Comparison of ENCODE assay signal across 9 cellular contexts in genomic region chr9:127445851-127446719, GRCh38. TPM values are rescaled to one million over a fixed set of nuclear protein-coding genes. Genes with fewer than 3 reads are reported as not detected.
A peak's percentile ranks its signal among the peaks of the same experiment; 100 is the strongest.
DNase-seq lines count a peak whose midpoint lies in the region; ATAC-seq and TF ChIP-seq lines count a peak whose summit lies in the region.
"Had no signal": no experiment of that assay in that cellular context is flagged by ENCODE, and none has a peak within 500 bp of the region (broad histone marks: within the 10 kb centered on the region; RNA-seq: fewer than 3 reads in every experiment).

No MANE protein-coding gene starts in this region.

- H3K4me1 Mint-ChIP-seq in activated CD8-positive, alpha-beta memory T cell treated with anti-CD3 and anti-CD28 coated beads, Interleukin-2, amount 10 ng/mL, durations not matched to agents 7 days and 5 days: peaks cover 31% of the 10 kb centered on the region
- peaks cover 28% of the 10 kb centered on the region for H3K4me1 Mint-ChIP-seq in nephron

- CTCF ChIA-PET in activated CD8-positive, alpha-beta memory T cell treated with anti-CD3 and anti-CD28 coated beads, Interleukin-2, amount 10 ng/mL, durations not matched to agents 7 days and 5 days (lab: Charles Lee): no interaction called here

- DNase-seq in NCI-H82 (lab: John Stamatoyannopoulos, UW): peak; percentile 59
- DNase-seq in NCI-H82 treated with DMSO at 0.1 percent for 48 hours (lab: John Stamatoyannopoulos, UW; ENCODE audit: unreplicated experiment): no peak
- peak; percentile 36 for DNase-seq in HT-29 (ENCODE audit: low spot score)
- no peak for DNase-seq in activated CD8-positive, alpha-beta memory T cell treated with anti-CD3 and anti-CD28 coated beads, Interleukin-2, amount 10 ng/mL, durations not matched to agents 7 days and 5 days
- DNase-seq in substantia nigra (lab: John Stamatoyannopoulos, UW): no peak
- DNase-seq in midbrain (lab: John Stamatoyannopoulos, UW): no peak
- DNase-seq: NCI-H1694 treated with DMSO at 0.1 percent for 48 hours had no signal

- H3K4me3 Mint-ChIP-seq in activated CD8-positive, alpha-beta memory T cell treated with anti-CD3 and anti-CD28 coated beads, Interleukin-2, amount 10 ng/mL, durations not matched to agents 7 days and 5 days: no peak overlapping the region
- peak overlapping the region in 1 of 3 experiments; percentile 61 for H3K4me3 Mint-ChIP-seq in nephron

- H3K36me3 Mint-ChIP-seq in activated CD8-positive, alpha-beta memory T cell treated with anti-CD3 and anti-CD28 coated beads, Interleukin-2, amount 10 ng/mL, durations not matched to agents 7 days and 5 days: peaks cover 91% of the 10 kb centered on the region
- H3K36me3 Mint-ChIP-seq in nephron (ENCODE audit: low read depth): peaks cover 82% of the 10 kb centered on the region

- no peak for TF ChIP-seq CTCF in nephron (IDR thresholded peaks at IDR 0.05; ENCODE audit: unreplicated experiment in 3 of 3)

- H3K27me3 Mint-ChIP-seq in activated CD8-positive, alpha-beta memory T cell treated with anti-CD3 and anti-CD28 coated beads, Interleukin-2, amount 10 ng/mL, durations not matched to agents 7 days and 5 days: no peaks in the 10 kb centered on the region
- no peaks in the 10 kb centered on the region for H3K27me3 Mint-ChIP-seq in nephron (ENCODE audit: low read depth)

- H3K9me3 Mint-ChIP-seq in activated CD8-positive, alpha-beta memory T cell treated with anti-CD3 and anti-CD28 coated beads, Interleukin-2, amount 10 ng/mL, durations not matched to agents 7 days and 5 days (ENCODE audit: low read depth): peaks cover 12% of the 10 kb centered on the region
- H3K9me3 Mint-ChIP-seq in nephron: no peaks in the 10 kb centered on the region

- H3K27ac Mint-ChIP-seq in activated CD8-positive, alpha-beta memory T cell treated with anti-CD3 and anti-CD28 coated beads, Interleukin-2, amount 10 ng/mL, durations not matched to agents 7 days and 5 days: peak overlapping the region; percentile 13
- peak overlapping the region in 2 of 3 experiments; percentile 54 to 65 for H3K27ac Mint-ChIP-seq in nephron

- ATAC-seq in activated CD8-positive, alpha-beta memory T cell treated with anti-CD3 and anti-CD28 coated beads, Interleukin-2, amount 10 ng/mL, durations not matched to agents 7 days and 5 days: no peak
- ATAC-seq in GM19328 (IDR thresholded peaks at IDR 0.05; ENCODE audit: unreplicated experiment): no peak

- no peak overlapping the region for H3K27ac ChIP-seq in substantia nigra (ENCODE audit: low read depth, low read length, poor library complexity, severe bottlenecking)

RNA-seq across cellular contexts. Expression of gene RPL12, which starts 5.1 kb away (rescaled TPM):
- total RNA-seq in HT-29 (2014; rRNA removed; shearing (Covaris generic)): 1,249 and 1,284 TPM in 2 replicates
- 1,000 to 10,000 TPM; 1,251 to 1,331 TPM for total RNA-seq in activated CD8-positive, alpha-beta memory T cell treated with anti-CD3 and anti-CD28 coated beads, Interleukin-2, amount 10 ng/mL, durations not matched to agents 7 days and 5 days

RNA-seq across cellular contexts. Expression of gene LRSAM1, which starts 5.2 kb away (rescaled TPM):
- total RNA-seq in HT-29 (2014; rRNA removed; shearing (Covaris generic)): 14.9 and 20.6 TPM in 2 replicates
- 10 to 100 TPM; 25.5 to 27.7 TPM for total RNA-seq in activated CD8-positive, alpha-beta memory T cell treated with anti-CD3 and anti-CD28 coated beads, Interleukin-2, amount 10 ng/mL, durations not matched to agents 7 days and 5 days

RNA-seq across cellular contexts. Expression of gene ZNF79, which starts 21.9 kb away (rescaled TPM):
- total RNA-seq in HT-29 (2014; rRNA removed; shearing (Covaris generic)): 5.6 and 9.3 TPM in 2 replicates
- total RNA-seq in activated CD8-positive, alpha-beta memory T cell treated with anti-CD3 and anti-CD28 coated beads, Interleukin-2, amount 10 ng/mL, durations not matched to agents 7 days and 5 days: 10 to 100 TPM; 14.2 to 18.9 TPM

RNA-seq across cellular contexts. Expression of gene SLC2A8, which starts 49.1 kb away (rescaled TPM):
- total RNA-seq in HT-29 (2014; rRNA removed; shearing (Covaris generic)): 36.2 and 37.5 TPM in 2 replicates
- total RNA-seq in activated CD8-positive, alpha-beta memory T cell treated with anti-CD3 and anti-CD28 coated beads, Interleukin-2, amount 10 ng/mL, durations not matched to agents 7 days and 5 days: 10 to 100 TPM; 12.1 to 26.0 TPM

Comparison
In these comparisons a context has a peak if more than half of its experiments do, and no peak if none do; other contexts are left out.
1. DNase-seq: peak in NCI-H82 (single experiment) and HT-29 (single experiment); none in NCI-H82 treated with DMSO at 0.1 percent for 48 hours (single experiment), activated CD8-positive, alpha-beta memory T cell treated with anti-CD3 and anti-CD28 coated beads, Interleukin-2, amount 10 ng/mL, durations not matched to agents 7 days and 5 days (single experiment), substantia nigra (0 of 49) and midbrain (single experiment).